Comparison of ENCODE assay signal across 27 cellular contexts in genomic region chr1:23644555-23644866, GRCh38. TPM values are rescaled to one million over a fixed set of nuclear protein-coding genes. Genes with fewer than 3 reads are reported as not detected.
DNase-seq lines count a peak whose midpoint lies in the region; ATAC-seq and TF ChIP-seq lines count a peak whose summit lies in the region.
"Had no signal": no experiment of that assay in that cellular context is flagged by ENCODE, and none has a peak within 500 bp of the region (broad histone marks: within the 10 kb centered on the region; RNA-seq: fewer than 3 reads in every experiment).

No MANE protein-coding gene starts in this region.

- intact Hi-C loops in Right ventricle myocardium superior (cut with DNase I), result no loop called here

- DNase-seq in Right ventricle myocardium superior (no peak), right atrium auricular region (ENCODE audit: low spot score) (no peak), NCI-H2171 (lab: John Stamatoyannopoulos, UW) (peak; percentile 61), left kidney (ENCODE audit: low read depth, low spot score) (peak; percentile 39), type B pancreatic cell (ENCODE audit: extremely low spot score, unreplicated experiment) (no peak), activated gamma-delta T cell (lab: John Stamatoyannopoulos, UW) (no peak)
- no peak for DNase-seq in stimulated activated CD4-positive, alpha-beta T cell treated with anti-CD3 and anti-CD28 coated beads, Interleukin-15, amount 100 ng/mL, for 24 hours
- DNase-seq: ACHN; activated CD4-positive, alpha-beta T cell treated with anti-CD3 and anti-CD28 coated beads for 48 hours; activated effector memory CD4-positive, alpha-beta T cell treated with Interleukin-2 at 50 U/mL for 16 hours; activated naive CD8-positive, alpha-beta T cell treated with anti-CD3 and anti-CD28 coated beads for 36 hours; aorta; colonic mucosa; DMS153; effector CD4-positive, alpha-beta T cell; immature natural killer cell; KBM-7; left cardiac atrium; SHP77; stimulated activated CD4-positive, alpha-beta T cell treated with anti-CD3 and anti-CD28 coated beads, Interleukin-2, amount 100 ng/mL, for 24 hours; stimulated activated CD8-positive, alpha-beta memory T cell treated with anti-CD3 and anti-CD28 coated beads, Interleukin-4, amount 100 ng/mL, for 48 hours had no signal

- no peak overlapping the region for H3K4me3 ChIP-seq in right atrium auricular region
- H3K4me3 ChIP-seq: colonic mucosa, HAP-1 had no signal

- no peak overlapping the region for H3K27ac ChIP-seq in right atrium auricular region
- H3K27ac ChIP-seq: colonic mucosa, HL-60 had no signal

- peaks cover 0 to 9% of the 10 kb centered on the region in 2 donors for H3K4me1 ChIP-seq in right atrium auricular region
- H3K4me1 ChIP-seq: colonic mucosa, HAP-1 had no signal

- H3K27ac Mint-ChIP-seq in type B pancreatic cell, result no peak overlapping the region
- H3K27ac Mint-ChIP-seq: activated naive CD8-positive, alpha-beta T cell treated with anti-CD3 and anti-CD28 coated beads for 36 hours; B cell; immature natural killer cell; memory B cell; stimulated activated naive CD8-positive, alpha-beta T cell treated with anti-CD3 and anti-CD28 coated beads, Interleukin-15, Interleukin-2, amounts not matched to agents 100 ng/mL and 50 ng/mL, for 24 hours had no signal

- no peaks in the 10 kb centered on the region for H3K9me3 Mint-ChIP-seq in type B pancreatic cell
- H3K9me3 Mint-ChIP-seq: activated naive CD8-positive, alpha-beta T cell treated with anti-CD3 and anti-CD28 coated beads for 36 hours; immature natural killer cell; memory B cell; neural crest cell; stimulated activated naive CD8-positive, alpha-beta T cell treated with anti-CD3 and anti-CD28 coated beads, Interleukin-15, Interleukin-2, amounts not matched to agents 100 ng/mL and 50 ng/mL, for 24 hours had no signal

- H3K4me3 Mint-ChIP-seq in type B pancreatic cell, result peak overlapping the region; percentile 52
- H3K4me3 Mint-ChIP-seq: activated naive CD8-positive, alpha-beta T cell treated with anti-CD3 and anti-CD28 coated beads for 36 hours; B cell; immature natural killer cell; memory B cell; neural crest cell; stimulated activated naive CD8-positive, alpha-beta T cell treated with anti-CD3 and anti-CD28 coated beads, Interleukin-15, Interleukin-2, amounts not matched to agents 100 ng/mL and 50 ng/mL, for 24 hours had no signal

- TF ChIP-seq CTCF in right atrium auricular region (IDR thresholded peaks at IDR 0.05), result no peak
- TF ChIP-seq CTCF in type B pancreatic cell (conservative IDR thresholded peaks at IDR 0.05), result no peak

- peak; percentile 30 for ATAC-seq in Right ventricle myocardium superior (ENCODE audit: poor library complexity)

- no peaks in the 10 kb centered on the region for H3K9me3 ChIP-seq in right atrium auricular region
- H3K9me3 ChIP-seq: colonic mucosa, HAP-1 had no signal

- H3K36me3 Mint-ChIP-seq in type B pancreatic cell, result no peaks in the 10 kb centered on the region
- H3K36me3 Mint-ChIP-seq: activated naive CD8-positive, alpha-beta T cell treated with anti-CD3 and anti-CD28 coated beads for 36 hours; immature natural killer cell; memory B cell had no signal

- peaks cover 21% of the 10 kb centered on the region for H3K4me1 Mint-ChIP-seq in type B pancreatic cell (ENCODE audit: unreplicated experiment)
- H3K4me1 Mint-ChIP-seq: activated naive CD8-positive, alpha-beta T cell treated with anti-CD3 and anti-CD28 coated beads for 36 hours; immature natural killer cell; memory B cell had no signal

- no peaks in the 10 kb centered on the region for H3K36me3 ChIP-seq in right atrium auricular region
- H3K36me3 ChIP-seq: colonic mucosa, HAP-1 had no signal

- peaks cover 3% of the 10 kb centered on the region for H3K27me3 Mint-ChIP-seq in type B pancreatic cell
- H3K27me3 Mint-ChIP-seq: activated naive CD8-positive, alpha-beta T cell treated with anti-CD3 and anti-CD28 coated beads for 36 hours; B cell; stimulated activated naive CD8-positive, alpha-beta T cell treated with anti-CD3 and anti-CD28 coated beads, Interleukin-15, Interleukin-2, amounts not matched to agents 100 ng/mL and 50 ng/mL, for 24 hours had no signal

- H3K27me3 ChIP-seq in right atrium auricular region, result no peaks in the 10 kb centered on the region
- H3K27me3 ChIP-seq: colonic mucosa had no signal

RNA-seq across cellular contexts. Expression of gene RPL11, which starts 47.1 kb away (rescaled TPM):
- 570 TPM for total RNA-seq in Right ventricle myocardium superior
- 100 to 1,000 TPM; 391 to 585 TPM for total RNA-seq in right atrium auricular region
- total RNA-seq in type B pancreatic cell (ENCODE audit: low replicate concordance), result 1,209 and 1,301 TPM in 2 replicates

Comparison
In these comparisons a context has a peak if more than half of its experiments do, and no peak if none do; other contexts are left out.
1. DNase-seq: peak in NCI-H2171 (single experiment) and left kidney (single experiment); none in Right ventricle myocardium superior (single experiment), right atrium auricular region (single experiment), type B pancreatic cell (single experiment), stimulated activated CD4-positive, alpha-beta T cell treated with anti-CD3 and anti-CD28 coated beads, Interleukin-15, amount 100 ng/mL, for 24 hours (single experiment) and activated gamma-delta T cell (single experiment).